In genomic region chr4:182141623-182142022, GRCh38 we compare ENCODE assay signal across 13 cellular contexts.
"Had no signal": no experiment of that assay in that cellular context is flagged by ENCODE, and none has a peak within 500 bp of the region (broad histone marks: within the 10 kb centered on the region; RNA-seq: fewer than 3 reads in every experiment).

No MANE protein-coding gene starts in this region.

- H3K36me3 ChIP-seq: esophagus squamous epithelium, tibial artery had no signal

- H3K4me3 Mint-ChIP-seq: activated naive CD8-positive, alpha-beta T cell; activated T-cell treated with anti-CD3 and anti-CD28 coated beads, Interleukin-2, amount 50 U/mL, for 4 hours; T-helper 2 cell treated with Interferon-gamma antibody and Interleukin-4, amounts not matched to agents 5 μg/mL and 100 μg/mL, for 36 hours had no signal

- H2AFZ ChIP-seq: parathyroid adenoma had no signal

- ATAC-seq: activated T-cell treated with anti-CD3 and anti-CD28 coated beads, Interleukin-2, amount 50 U/mL, for 4 hours had no signal

- H3K4me3 ChIP-seq: tibial artery had no signal

- H3K9me3 ChIP-seq: esophagus squamous epithelium, SJSA1, tibial artery had no signal

- H3K27ac ChIP-seq: esophagus squamous epithelium, parathyroid adenoma, tibial artery had no signal

- H3K9me3 Mint-ChIP-seq: activated T-cell treated with anti-CD3 and anti-CD28 coated beads, Interleukin-2, amount 50 U/mL, for 4 hours; T-helper 2 cell treated with Interferon-gamma antibody and Interleukin-4, amounts not matched to agents 5 μg/mL and 100 μg/mL, for 36 hours had no signal

- H3K27ac Mint-ChIP-seq: activated naive CD8-positive, alpha-beta T cell; T-helper 2 cell treated with Interferon-gamma antibody and Interleukin-4, amounts not matched to agents 5 μg/mL and 100 μg/mL, for 36 hours had no signal

- H3K27me3 ChIP-seq: foreskin keratinocyte, SJSA1 had no signal

- H3K79me2 ChIP-seq: parathyroid adenoma had no signal

- H3K36me3 Mint-ChIP-seq: activated naive CD8-positive, alpha-beta T cell had no signal

- H3K4me1 ChIP-seq: parathyroid adenoma had no signal

- H3K9ac ChIP-seq: parathyroid adenoma had no signal

- DNase-seq: activated CD4-positive, CD25-positive, alpha-beta regulatory T cell treated with anti-CD3 and anti-CD28 coated beads, Interleukin-2, amount 50 U/mL, for 72 hours; activated gamma-delta T cell; activated T-cell treated with anti-CD3 and anti-CD28 coated beads, Interleukin-2, amount 50 U/mL, for 4 hours; amygdala; esophagus squamous epithelium; mammary epithelial cell; SW 1271; tibial artery had no signal
